In genomic region chr12:47364251-47364650, GRCh38 we compare ENCODE assay signal across 16 cellular contexts.
"Had no signal": no experiment of that assay in that cellular context is flagged by ENCODE, and none has a peak within 500 bp of the region (broad histone marks: within the 10 kb centered on the region; RNA-seq: fewer than 3 reads in every experiment).

No MANE protein-coding gene starts in this region.

- DNase-seq: activated CD4-positive, alpha-beta T cell treated with anti-CD3 and anti-CD28 coated beads for 48 hours; activated gamma-delta T cell; activated T-cell treated with anti-CD3 and anti-CD28 coated beads, Interleukin-2, amount 50 U/mL, for 48 hours; anterior cingulate cortex; caudate nucleus; effector memory CD8-positive, alpha-beta T cell; esophagus squamous epithelium; mucosa of descending colon; naive B cell; right cardiac atrium; stimulated activated CD4-positive, alpha-beta T cell treated with anti-CD3 and anti-CD28 coated beads, Interleukin-2, amount 100 ng/mL, for 48 hours; testis had no signal

- H3K27me3 Mint-ChIP-seq: brain; effector memory CD8-positive, alpha-beta T cell; memory B cell; naive B cell; type B pancreatic cell had no signal

- H3K27ac Mint-ChIP-seq: brain; effector memory CD8-positive, alpha-beta T cell; memory B cell; naive B cell; type B pancreatic cell had no signal

- H3K27ac ChIP-seq: esophagus squamous epithelium, prostate gland, testis had no signal

- H3K36me3 Mint-ChIP-seq: brain, naive B cell, type B pancreatic cell had no signal

- H3K4me1 Mint-ChIP-seq: brain had no signal

- H3K9me3 Mint-ChIP-seq: effector memory CD8-positive, alpha-beta T cell; type B pancreatic cell had no signal

- H3K36me3 ChIP-seq: esophagus squamous epithelium, prostate gland had no signal

- ATAC-seq: effector memory CD8-positive, alpha-beta T cell; mucosa of descending colon; right cardiac atrium had no signal

- H3K9me3 ChIP-seq: esophagus squamous epithelium, mucosa of descending colon, prostate gland, testis had no signal

- H3K4me3 Mint-ChIP-seq: brain, memory B cell, naive B cell, type B pancreatic cell had no signal
